In genomic region chr1:24267003-24267402, GRCh38 we compare ENCODE assay signal across 15 cellular contexts. TPM values are rescaled to one million over a fixed set of nuclear protein-coding genes. Genes with fewer than 3 reads are reported as not detected.
"Had no signal": no experiment of that assay in that cellular context is flagged by ENCODE, and none has a peak within 500 bp of the region (broad histone marks: within the 10 kb centered on the region; RNA-seq: fewer than 3 reads in every experiment).

No MANE protein-coding gene starts in this region.

- H3K4me1 ChIP-seq: adrenal gland, heart right ventricle, tibial artery had no signal

- H3K27ac ChIP-seq: adrenal gland, coronary artery, heart right ventricle, parathyroid adenoma, tibial artery had no signal

- H3K9ac ChIP-seq: parathyroid adenoma had no signal

- H3K27me3 ChIP-seq: adrenal gland had no signal

- H3K4me3 ChIP-seq: adrenal gland, coronary artery, heart right ventricle, tibial artery had no signal

- H3K79me2 ChIP-seq: parathyroid adenoma had no signal

- ATAC-seq: heart right ventricle, left lobe of liver had no signal

- H3K9me3 ChIP-seq: adrenal gland had no signal

- DNase-seq: activated B cell treated with CpG ODN at 0.5 μM for 24 hours; activated CD4-positive, alpha-beta T cell treated with anti-CD3 and anti-CD28 coated beads, Interleukin-2, amount 10 ng/mL, durations not matched to agents 7 days and 5 days; activated naive CD4-positive, alpha-beta T cell treated with anti-CD3 and anti-CD28 coated beads, Interleukin-2, amount 50 U/mL, for 16 hours; adrenal gland; caudate nucleus; effector CD4-positive, alpha-beta T cell; heart right ventricle; tibial artery had no signal

- H3K36me3 ChIP-seq: adrenal gland, heart right ventricle, tibial artery had no signal

- H2AFZ ChIP-seq: parathyroid adenoma had no signal

RNA-seq across cellular contexts. Expression of gene GRHL3, which starts 52.2 kb away (rescaled TPM):
- total RNA-seq: activated CD4-positive, alpha-beta T cell treated with anti-CD3 and anti-CD28 coated beads, Interleukin-2, amount 10 ng/mL, durations not matched to agents 7 days and 5 days; activated T-helper 17 cell treated with anti-CD3 and anti-CD28 coated beads, Interleukin-2, amount 50 U/mL, for 72 hours; fibroblast of lung; frontal cortex; heart right ventricle; skeletal muscle tissue had no signal
